Comparison of ENCODE assay signal across 1 cellular context in genomic region chr16:30761928-30762902, GRCh38.
A peak's percentile ranks its signal among the peaks of the same experiment; 100 is the strongest.
TF ChIP-seq lines count a peak whose summit lies in the region.

Gene CFAP119 (minus strand): TSS chr16:30762062. CDS start chr16:30761748, 314 bp downstream.
Gene RNF40 (plus strand): TSS chr16:30762322. CDS start chr16:30762546, 224 bp downstream.

TF ChIP-seq in K562, 482 proteins besides CTCF, POLR2A, EP300 and RAD21 (continued from another document and continues in another):
- TF ChIP-seq, protein P1, sequence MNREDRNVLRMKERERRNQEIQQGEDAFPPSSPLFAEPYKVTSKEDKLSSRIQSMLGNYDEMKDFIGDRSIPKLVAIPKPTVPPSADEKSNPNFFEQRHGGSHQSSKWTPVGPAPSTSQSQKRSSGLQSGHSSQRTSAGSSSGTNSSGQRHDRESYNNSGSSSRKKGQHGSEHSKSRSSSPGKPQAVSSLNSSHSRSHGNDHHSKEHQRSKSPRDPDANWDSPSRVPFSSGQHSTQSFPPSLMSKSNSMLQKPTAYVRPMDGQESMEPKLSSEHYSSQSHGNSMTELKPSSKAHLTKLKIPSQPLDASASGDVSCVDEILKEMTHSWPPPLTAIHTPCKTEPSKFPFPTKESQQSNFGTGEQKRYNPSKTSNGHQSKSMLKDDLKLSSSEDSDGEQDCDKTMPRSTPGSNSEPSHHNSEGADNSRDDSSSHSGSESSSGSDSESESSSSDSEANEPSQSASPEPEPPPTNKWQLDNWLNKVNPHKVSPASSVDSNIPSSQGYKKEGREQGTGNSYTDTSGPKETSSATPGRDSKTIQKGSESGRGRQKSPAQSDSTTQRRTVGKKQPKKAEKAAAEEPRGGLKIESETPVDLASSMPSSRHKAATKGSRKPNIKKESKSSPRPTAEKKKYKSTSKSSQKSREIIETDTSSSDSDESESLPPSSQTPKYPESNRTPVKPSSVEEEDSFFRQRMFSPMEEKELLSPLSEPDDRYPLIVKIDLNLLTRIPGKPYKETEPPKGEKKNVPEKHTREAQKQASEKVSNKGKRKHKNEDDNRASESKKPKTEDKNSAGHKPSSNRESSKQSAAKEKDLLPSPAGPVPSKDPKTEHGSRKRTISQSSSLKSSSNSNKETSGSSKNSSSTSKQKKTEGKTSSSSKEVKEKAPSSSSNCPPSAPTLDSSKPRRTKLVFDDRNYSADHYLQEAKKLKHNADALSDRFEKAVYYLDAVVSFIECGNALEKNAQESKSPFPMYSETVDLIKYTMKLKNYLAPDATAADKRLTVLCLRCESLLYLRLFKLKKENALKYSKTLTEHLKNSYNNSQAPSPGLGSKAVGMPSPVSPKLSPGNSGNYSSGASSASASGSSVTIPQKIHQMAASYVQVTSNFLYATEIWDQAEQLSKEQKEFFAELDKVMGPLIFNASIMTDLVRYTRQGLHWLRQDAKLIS (CRISPR knock-in tag; IDR thresholded peaks at IDR 0.05), result no peak
- TF ChIP-seq ZNF41 (CRISPR knock-in tag; conservative IDR thresholded peaks at IDR 0.05), result no peak
- no peak for TF ChIP-seq ZSCAN29 (IDR thresholded peaks at IDR 0.05)
- TF ChIP-seq, protein P2, sequence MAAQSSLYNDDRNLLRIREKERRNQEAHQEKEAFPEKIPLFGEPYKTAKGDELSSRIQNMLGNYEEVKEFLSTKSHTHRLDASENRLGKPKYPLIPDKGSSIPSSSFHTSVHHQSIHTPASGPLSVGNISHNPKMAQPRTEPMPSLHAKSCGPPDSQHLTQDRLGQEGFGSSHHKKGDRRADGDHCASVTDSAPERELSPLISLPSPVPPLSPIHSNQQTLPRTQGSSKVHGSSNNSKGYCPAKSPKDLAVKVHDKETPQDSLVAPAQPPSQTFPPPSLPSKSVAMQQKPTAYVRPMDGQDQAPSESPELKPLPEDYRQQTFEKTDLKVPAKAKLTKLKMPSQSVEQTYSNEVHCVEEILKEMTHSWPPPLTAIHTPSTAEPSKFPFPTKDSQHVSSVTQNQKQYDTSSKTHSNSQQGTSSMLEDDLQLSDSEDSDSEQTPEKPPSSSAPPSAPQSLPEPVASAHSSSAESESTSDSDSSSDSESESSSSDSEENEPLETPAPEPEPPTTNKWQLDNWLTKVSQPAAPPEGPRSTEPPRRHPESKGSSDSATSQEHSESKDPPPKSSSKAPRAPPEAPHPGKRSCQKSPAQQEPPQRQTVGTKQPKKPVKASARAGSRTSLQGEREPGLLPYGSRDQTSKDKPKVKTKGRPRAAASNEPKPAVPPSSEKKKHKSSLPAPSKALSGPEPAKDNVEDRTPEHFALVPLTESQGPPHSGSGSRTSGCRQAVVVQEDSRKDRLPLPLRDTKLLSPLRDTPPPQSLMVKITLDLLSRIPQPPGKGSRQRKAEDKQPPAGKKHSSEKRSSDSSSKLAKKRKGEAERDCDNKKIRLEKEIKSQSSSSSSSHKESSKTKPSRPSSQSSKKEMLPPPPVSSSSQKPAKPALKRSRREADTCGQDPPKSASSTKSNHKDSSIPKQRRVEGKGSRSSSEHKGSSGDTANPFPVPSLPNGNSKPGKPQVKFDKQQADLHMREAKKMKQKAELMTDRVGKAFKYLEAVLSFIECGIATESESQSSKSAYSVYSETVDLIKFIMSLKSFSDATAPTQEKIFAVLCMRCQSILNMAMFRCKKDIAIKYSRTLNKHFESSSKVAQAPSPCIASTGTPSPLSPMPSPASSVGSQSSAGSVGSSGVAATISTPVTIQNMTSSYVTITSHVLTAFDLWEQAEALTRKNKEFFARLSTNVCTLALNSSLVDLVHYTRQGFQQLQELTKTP (IDR thresholded peaks at IDR 0.05; ENCODE audit: low read depth in 1 of 2, partially characterized antibody in 2 of 2), result no peak
- TF ChIP-seq, protein P3, sequence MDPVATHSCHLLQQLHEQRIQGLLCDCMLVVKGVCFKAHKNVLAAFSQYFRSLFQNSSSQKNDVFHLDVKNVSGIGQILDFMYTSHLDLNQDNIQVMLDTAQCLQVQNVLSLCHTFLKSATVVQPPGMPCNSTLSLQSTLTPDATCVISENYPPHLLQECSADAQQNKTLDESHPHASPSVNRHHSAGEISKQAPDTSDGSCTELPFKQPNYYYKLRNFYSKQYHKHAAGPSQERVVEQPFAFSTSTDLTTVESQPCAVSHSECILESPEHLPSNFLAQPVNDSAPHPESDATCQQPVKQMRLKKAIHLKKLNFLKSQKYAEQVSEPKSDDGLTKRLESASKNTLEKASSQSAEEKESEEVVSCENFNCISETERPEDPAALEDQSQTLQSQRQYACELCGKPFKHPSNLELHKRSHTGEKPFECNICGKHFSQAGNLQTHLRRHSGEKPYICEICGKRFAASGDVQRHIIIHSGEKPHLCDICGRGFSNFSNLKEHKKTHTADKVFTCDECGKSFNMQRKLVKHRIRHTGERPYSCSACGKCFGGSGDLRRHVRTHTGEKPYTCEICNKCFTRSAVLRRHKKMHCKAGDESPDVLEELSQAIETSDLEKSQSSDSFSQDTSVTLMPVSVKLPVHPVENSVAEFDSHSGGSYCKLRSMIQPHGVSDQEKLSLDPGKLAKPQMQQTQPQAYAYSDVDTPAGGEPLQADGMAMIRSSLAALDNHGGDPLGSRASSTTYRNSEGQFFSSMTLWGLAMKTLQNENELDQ (CRISPR knock-in tag; IDR thresholded peaks at IDR 0.05; ENCODE audit: borderline replicate concordance), result no peak
- TF ChIP-seq TAF1 (IDR thresholded peaks at IDR 0.05; ENCODE audit: control insufficient read depth, extremely low read depth, insufficient read depth, low read length, severe bottlenecking), result peak; percentile 93
- no peak for TF ChIP-seq RHOXF2B (CRISPR knock-in tag; conservative IDR thresholded peaks at IDR 0.05)
- TF ChIP-seq ZNF174 (CRISPR knock-in tag; IDR thresholded peaks at IDR 0.05), result no peak
- TF ChIP-seq, protein P4, sequence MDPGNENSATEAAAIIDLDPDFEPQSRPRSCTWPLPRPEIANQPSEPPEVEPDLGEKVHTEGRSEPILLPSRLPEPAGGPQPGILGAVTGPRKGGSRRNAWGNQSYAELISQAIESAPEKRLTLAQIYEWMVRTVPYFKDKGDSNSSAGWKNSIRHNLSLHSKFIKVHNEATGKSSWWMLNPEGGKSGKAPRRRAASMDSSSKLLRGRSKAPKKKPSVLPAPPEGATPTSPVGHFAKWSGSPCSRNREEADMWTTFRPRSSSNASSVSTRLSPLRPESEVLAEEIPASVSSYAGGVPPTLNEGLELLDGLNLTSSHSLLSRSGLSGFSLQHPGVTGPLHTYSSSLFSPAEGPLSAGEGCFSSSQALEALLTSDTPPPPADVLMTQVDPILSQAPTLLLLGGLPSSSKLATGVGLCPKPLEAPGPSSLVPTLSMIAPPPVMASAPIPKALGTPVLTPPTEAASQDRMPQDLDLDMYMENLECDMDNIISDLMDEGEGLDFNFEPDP (CRISPR knock-in tag; IDR thresholded peaks at IDR 0.05), result no peak
- TF ChIP-seq CBFA2T2 (conservative IDR thresholded peaks at IDR 0.05), result no peak
- no peak for TF ChIP-seq ARNT (IDR thresholded peaks at IDR 0.05)
- TF ChIP-seq ZNF24 (IDR thresholded peaks at IDR 0.05), result no peak
- TF ChIP-seq SNRNP70 (optimal IDR thresholded peaks at IDR 0.05; ENCODE audit: low read depth, low read length), result no peak
- TF ChIP-seq, protein P5, sequence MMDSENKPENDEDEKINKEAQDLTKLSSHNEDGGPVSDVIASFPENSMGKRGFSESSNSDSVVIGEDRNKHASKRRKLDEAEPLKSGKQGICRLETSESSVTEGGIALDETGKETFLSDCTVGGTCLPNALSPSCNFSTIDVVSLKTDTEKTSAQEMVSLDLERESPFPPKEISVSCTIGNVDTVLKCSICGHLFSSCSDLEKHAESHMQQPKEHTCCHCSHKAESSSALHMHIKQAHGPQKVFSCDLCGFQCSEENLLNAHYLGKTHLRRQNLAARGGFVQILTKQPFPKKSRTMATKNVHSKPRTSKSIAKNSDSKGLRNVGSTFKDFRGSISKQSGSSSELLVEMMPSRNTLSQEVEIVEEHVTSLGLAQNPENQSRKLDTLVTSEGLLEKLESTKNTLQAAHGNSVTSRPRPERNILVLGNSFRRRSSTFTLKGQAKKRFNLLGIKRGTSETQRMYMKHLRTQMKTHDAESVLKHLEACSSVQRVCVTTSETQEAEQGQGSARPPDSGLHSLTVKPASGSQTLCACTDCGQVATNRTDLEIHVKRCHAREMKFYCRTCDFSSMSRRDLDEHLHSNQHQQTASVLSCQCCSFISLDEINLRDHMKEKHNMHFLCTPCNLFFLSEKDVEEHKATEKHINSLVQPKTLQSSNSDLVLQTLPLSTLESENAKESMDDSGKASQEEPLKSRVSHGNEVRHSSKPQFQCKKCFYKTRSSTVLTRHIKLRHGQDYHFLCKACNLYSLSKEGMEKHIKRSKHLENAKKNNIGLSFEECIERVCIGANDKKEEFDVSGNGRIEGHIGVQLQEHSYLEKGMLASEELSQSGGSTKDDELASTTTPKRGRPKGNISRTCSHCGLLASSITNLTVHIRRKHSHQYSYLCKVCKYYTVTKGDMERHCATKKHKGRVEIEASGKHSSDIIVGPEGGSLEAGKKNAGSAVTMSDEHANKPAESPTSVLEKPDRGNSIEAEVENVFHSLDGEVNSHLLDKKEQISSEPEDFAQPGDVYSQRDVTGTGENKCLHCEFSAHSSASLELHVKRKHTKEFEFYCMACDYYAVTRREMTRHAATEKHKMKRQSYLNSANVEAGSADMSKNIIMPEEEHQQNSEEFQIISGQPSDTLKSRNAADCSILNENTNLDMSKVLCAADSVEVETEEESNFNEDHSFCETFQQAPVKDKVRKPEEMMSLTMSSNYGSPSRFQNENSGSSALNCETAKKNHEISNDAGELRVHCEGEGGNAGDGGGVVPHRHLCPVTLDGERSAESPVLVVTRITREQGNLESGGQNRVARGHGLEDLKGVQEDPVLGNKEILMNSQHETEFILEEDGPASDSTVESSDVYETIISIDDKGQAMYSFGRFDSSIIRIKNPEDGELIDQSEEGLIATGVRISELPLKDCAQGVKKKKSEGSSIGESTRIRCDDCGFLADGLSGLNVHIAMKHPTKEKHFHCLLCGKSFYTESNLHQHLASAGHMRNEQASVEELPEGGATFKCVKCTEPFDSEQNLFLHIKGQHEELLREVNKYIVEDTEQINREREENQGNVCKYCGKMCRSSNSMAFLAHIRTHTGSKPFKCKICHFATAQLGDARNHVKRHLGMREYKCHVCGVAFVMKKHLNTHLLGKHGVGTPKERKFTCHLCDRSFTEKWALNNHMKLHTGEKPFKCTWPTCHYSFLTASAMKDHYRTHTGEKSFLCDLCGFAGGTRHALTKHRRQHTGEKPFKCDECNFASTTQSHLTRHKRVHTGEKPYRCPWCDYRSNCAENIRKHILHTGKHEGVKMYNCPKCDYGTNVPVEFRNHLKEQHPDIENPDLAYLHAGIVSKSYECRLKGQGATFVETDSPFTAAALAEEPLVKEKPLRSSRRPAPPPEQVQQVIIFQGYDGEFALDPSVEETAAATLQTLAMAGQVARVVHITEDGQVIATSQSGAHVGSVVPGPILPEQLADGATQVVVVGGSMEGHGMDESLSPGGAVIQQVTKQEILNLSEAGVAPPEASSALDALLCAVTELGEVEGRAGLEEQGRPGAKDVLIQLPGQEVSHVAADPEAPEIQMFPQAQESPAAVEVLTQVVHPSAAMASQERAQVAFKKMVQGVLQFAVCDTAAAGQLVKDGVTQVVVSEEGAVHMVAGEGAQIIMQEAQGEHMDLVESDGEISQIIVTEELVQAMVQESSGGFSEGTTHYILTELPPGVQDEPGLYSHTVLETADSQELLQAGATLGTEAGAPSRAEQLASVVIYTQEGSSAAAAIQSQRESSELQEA (IDR thresholded peaks at IDR 0.05; ENCODE audit: low read depth), result no peak
- no peak for TF ChIP-seq PYGO2 (tag; IDR thresholded peaks at IDR 0.05)
- TF ChIP-seq, protein P6, sequence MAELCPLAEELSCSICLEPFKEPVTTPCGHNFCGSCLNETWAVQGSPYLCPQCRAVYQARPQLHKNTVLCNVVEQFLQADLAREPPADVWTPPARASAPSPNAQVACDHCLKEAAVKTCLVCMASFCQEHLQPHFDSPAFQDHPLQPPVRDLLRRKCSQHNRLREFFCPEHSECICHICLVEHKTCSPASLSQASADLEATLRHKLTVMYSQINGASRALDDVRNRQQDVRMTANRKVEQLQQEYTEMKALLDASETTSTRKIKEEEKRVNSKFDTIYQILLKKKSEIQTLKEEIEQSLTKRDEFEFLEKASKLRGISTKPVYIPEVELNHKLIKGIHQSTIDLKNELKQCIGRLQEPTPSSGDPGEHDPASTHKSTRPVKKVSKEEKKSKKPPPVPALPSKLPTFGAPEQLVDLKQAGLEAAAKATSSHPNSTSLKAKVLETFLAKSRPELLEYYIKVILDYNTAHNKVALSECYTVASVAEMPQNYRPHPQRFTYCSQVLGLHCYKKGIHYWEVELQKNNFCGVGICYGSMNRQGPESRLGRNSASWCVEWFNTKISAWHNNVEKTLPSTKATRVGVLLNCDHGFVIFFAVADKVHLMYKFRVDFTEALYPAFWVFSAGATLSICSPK (IDR thresholded peaks at IDR 0.05; ENCODE audit: borderline replicate concordance), result no peak
- TF ChIP-seq RBM22 (IDR thresholded peaks at IDR 0.05; ENCODE audit: low read depth, low read length, poor library complexity, severe bottlenecking), result peak; percentile 19
- peak; percentile 94 to 99; a peak in 3 of 4 replicates for TF ChIP-seq SIN3A (IDR thresholded peaks at IDR 0.05; ENCODE audit: borderline replicate concordance in 2 of 2, control insufficient read depth in 1 of 2, low read depth in 2 of 2, low read length in 2 of 2)
- TF ChIP-seq, protein P7, sequence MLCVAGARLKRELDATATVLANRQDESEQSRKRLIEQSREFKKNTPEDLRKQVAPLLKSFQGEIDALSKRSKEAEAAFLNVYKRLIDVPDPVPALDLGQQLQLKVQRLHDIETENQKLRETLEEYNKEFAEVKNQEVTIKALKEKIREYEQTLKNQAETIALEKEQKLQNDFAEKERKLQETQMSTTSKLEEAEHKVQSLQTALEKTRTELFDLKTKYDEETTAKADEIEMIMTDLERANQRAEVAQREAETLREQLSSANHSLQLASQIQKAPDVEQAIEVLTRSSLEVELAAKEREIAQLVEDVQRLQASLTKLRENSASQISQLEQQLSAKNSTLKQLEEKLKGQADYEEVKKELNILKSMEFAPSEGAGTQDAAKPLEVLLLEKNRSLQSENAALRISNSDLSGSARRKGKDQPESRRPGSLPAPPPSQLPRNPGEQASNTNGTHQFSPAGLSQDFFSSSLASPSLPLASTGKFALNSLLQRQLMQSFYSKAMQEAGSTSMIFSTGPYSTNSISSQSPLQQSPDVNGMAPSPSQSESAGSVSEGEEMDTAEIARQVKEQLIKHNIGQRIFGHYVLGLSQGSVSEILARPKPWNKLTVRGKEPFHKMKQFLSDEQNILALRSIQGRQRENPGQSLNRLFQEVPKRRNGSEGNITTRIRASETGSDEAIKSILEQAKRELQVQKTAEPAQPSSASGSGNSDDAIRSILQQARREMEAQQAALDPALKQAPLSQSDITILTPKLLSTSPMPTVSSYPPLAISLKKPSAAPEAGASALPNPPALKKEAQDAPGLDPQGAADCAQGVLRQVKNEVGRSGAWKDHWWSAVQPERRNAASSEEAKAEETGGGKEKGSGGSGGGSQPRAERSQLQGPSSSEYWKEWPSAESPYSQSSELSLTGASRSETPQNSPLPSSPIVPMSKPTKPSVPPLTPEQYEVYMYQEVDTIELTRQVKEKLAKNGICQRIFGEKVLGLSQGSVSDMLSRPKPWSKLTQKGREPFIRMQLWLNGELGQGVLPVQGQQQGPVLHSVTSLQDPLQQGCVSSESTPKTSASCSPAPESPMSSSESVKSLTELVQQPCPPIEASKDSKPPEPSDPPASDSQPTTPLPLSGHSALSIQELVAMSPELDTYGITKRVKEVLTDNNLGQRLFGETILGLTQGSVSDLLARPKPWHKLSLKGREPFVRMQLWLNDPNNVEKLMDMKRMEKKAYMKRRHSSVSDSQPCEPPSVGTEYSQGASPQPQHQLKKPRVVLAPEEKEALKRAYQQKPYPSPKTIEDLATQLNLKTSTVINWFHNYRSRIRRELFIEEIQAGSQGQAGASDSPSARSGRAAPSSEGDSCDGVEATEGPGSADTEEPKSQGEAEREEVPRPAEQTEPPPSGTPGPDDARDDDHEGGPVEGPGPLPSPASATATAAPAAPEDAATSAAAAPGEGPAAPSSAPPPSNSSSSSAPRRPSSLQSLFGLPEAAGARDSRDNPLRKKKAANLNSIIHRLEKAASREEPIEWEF (CRISPR knock-in tag; IDR thresholded peaks at IDR 0.05), result no peak
- no peak for TF ChIP-seq GTF2E2 (tag; IDR thresholded peaks at IDR 0.05)
- TF ChIP-seq TCF15 (CRISPR knock-in tag; IDR thresholded peaks at IDR 0.05), result no peak
- 0 out of 2 replicates have a peak, but pooled peaks have one; percentile 15 for TF ChIP-seq ETV5 (CRISPR knock-in tag; IDR thresholded peaks at IDR 0.05; ENCODE audit: low read depth)
